Comparison of ENCODE assay signal across 11 cellular contexts in the genomic region with DNA sequence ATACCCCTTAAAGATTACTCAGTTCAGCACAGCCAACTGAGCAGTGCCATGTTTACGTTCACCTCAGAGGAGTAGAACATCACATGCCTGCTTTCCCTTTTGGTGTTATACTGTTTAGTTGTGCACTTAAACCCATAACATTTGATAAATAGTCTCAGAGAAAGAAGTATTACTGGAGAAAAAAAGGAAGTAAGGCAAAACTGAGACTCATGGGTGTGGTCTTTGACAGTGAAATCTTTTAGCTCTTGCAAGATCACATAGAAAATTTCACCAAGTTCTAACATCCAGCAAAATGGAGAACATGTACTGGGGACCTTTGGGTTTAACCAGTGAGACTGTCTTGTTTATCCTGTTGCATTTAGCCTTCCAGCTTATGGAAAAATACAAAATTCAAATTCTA. TPM values are rescaled to one million over a fixed set of nuclear protein-coding genes. Genes with fewer than 3 reads are reported as not detected.
DNase-seq lines count a peak whose midpoint lies in the region; ATAC-seq and TF ChIP-seq lines count a peak whose summit lies in the region.
"Had no signal": no experiment of that assay in that cellular context is flagged by ENCODE, and none has a peak within 500 bp of the region (broad histone marks: within the 10 kb centered on the region; RNA-seq: fewer than 3 reads in every experiment).

No MANE protein-coding gene starts in this region.

- ATAC-seq in upper lobe of right lung, result peak; percentile 59
- ATAC-seq in HG02678 (IDR thresholded peaks at IDR 0.05; ENCODE audit: unreplicated experiment), result no peak
- no peak for ATAC-seq in GM19035 (IDR thresholded peaks at IDR 0.05; ENCODE audit: unreplicated experiment)

- TF ChIP-seq CTCF in KMS-11 (conservative IDR thresholded peaks at IDR 0.05; ENCODE audit: low read depth, low read length), result no peak
- TF ChIP-seq CTCF in upper lobe of right lung (IDR thresholded peaks at IDR 0.05), result no peak

- CTCF ChIA-PET in activated naive CD4-positive, alpha-beta T cell treated with anti-CD3 and anti-CD28 coated beads, Interleukin-2, amount 10 ng/mL, durations not matched to agents 7 days and 5 days (lab: Charles Lee), result no interaction called here

- H3K79me2 ChIP-seq in KMS-11 (ENCODE audit: insufficient read depth, low read depth), result peaks cover 44% of the 10 kb centered on the region; the same call in 1 of the 2 replicates

- H3K36me3 ChIP-seq in KMS-11 (ENCODE audit: insufficient read depth) (no peaks in the 10 kb centered on the region; the same call in 1 of the 2 replicates), adipocyte (ENCODE audit: control insufficient read depth, insufficient read depth, low read length, severe bottlenecking) (peaks cover 15% of the 10 kb centered on the region), upper lobe of right lung (peaks cover 15% of the 10 kb centered on the region)

- no peaks in the 10 kb centered on the region for H3K9me3 ChIP-seq in adipocyte (ENCODE audit: control insufficient read depth, low read length)
- H3K9me3 ChIP-seq in upper lobe of right lung, result no peaks in the 10 kb centered on the region
- H3K9me3 ChIP-seq: thyroid gland had no signal

- H3K27me3 ChIP-seq in KMS-11 (ENCODE audit: insufficient read depth, low read depth) (no peaks in the 10 kb centered on the region), adipocyte (replicated peaks; ENCODE audit: control insufficient read depth, insufficient read depth, low read length) (no peaks in the 10 kb centered on the region), upper lobe of right lung (no peaks in the 10 kb centered on the region)
- H3K27me3 ChIP-seq: thyroid gland had no signal

- no peaks in the 10 kb centered on the region for H4K20me1 ChIP-seq in KMS-11 (ENCODE audit: insufficient read depth)

- H3K27ac Mint-ChIP-seq in activated naive CD4-positive, alpha-beta T cell treated with anti-CD3 and anti-CD28 coated beads, Interleukin-2, amount 10 ng/mL, durations not matched to agents 7 days and 5 days, result peak overlapping the region; percentile 87

- intact Hi-C loops in upper lobe of right lung (cut with DNase I), result no loop called here

- H3K4me2 ChIP-seq in KMS-11, result peak overlapping the region; percentile 59

- H3K9me3 Mint-ChIP-seq in activated naive CD4-positive, alpha-beta T cell treated with anti-CD3 and anti-CD28 coated beads, Interleukin-2, amount 10 ng/mL, durations not matched to agents 7 days and 5 days, result peaks cover 2% of the 10 kb centered on the region

- DNase-seq in activated naive CD4-positive, alpha-beta T cell treated with anti-CD3 and anti-CD28 coated beads, Interleukin-2, amount 10 ng/mL, durations not matched to agents 7 days and 5 days, result no peak
- no peak for DNase-seq in activated naive CD4-positive, alpha-beta T cell (lab: John Stamatoyannopoulos, UW)
- DNase-seq in adipocyte (ENCODE audit: low read depth) (peak; percentile 43), upper lobe of right lung (no peak), superior temporal gyrus (ENCODE audit: extremely low spot score) (no peak)
- DNase-seq: head of caudate nucleus, NCI-H446 treated with DMSO at 0.1 percent for 48 hours, thyroid gland had no signal

- H3K9ac ChIP-seq in KMS-11 (peak overlapping the region; percentile 73; the same call in 1 of the 2 replicates), adipocyte (ENCODE audit: low read length) (peak overlapping the region; percentile 59)

- H3K4me3 Mint-ChIP-seq in activated naive CD4-positive, alpha-beta T cell treated with anti-CD3 and anti-CD28 coated beads, Interleukin-2, amount 10 ng/mL, durations not matched to agents 7 days and 5 days, result no peak overlapping the region

- H3K4me1 Mint-ChIP-seq in activated naive CD4-positive, alpha-beta T cell treated with anti-CD3 and anti-CD28 coated beads, Interleukin-2, amount 10 ng/mL, durations not matched to agents 7 days and 5 days, result peaks cover 82% of the 10 kb centered on the region

- peaks cover 64% of the 10 kb centered on the region for H3K36me3 Mint-ChIP-seq in activated naive CD4-positive, alpha-beta T cell treated with anti-CD3 and anti-CD28 coated beads, Interleukin-2, amount 10 ng/mL, durations not matched to agents 7 days and 5 days

- no peak overlapping the region for H3K4me3 ChIP-seq in KMS-11 (IDR thresholded peaks at IDR 0.05; ENCODE audit: insufficient read depth, low read depth, low read length)
- H3K4me3 ChIP-seq in adipocyte (ENCODE audit: low read length), result peak overlapping the region; percentile 68
- H3K4me3 ChIP-seq in upper lobe of right lung, result no peak overlapping the region
- H3K4me3 ChIP-seq: thyroid gland had no signal

- peak overlapping the region; percentile 96 for H3K27ac ChIP-seq in KMS-11
- H3K27ac ChIP-seq in upper lobe of right lung, result peak overlapping the region; percentile 53
- H3K27ac ChIP-seq: thyroid gland had no signal

- H2AFZ ChIP-seq in KMS-11 (ENCODE audit: low read depth), result no peak overlapping the region

- no peaks in the 10 kb centered on the region for H3K27me3 Mint-ChIP-seq in activated naive CD4-positive, alpha-beta T cell treated with anti-CD3 and anti-CD28 coated beads, Interleukin-2, amount 10 ng/mL, durations not matched to agents 7 days and 5 days

- H3K4me1 ChIP-seq in KMS-11 (ENCODE audit: low read depth, poor library complexity, severe bottlenecking), result peaks cover 82% of the 10 kb centered on the region
- peaks cover 62% of the 10 kb centered on the region for H3K4me1 ChIP-seq in adipocyte (ENCODE audit: control insufficient read depth, insufficient read depth, low read length)
- peaks cover 80% of the 10 kb centered on the region for H3K4me1 ChIP-seq in upper lobe of right lung

RNA-seq across cellular contexts. Expression of gene TANK, which starts 5.6 kb away (rescaled TPM):
- total RNA-seq in upper lobe of right lung, result 79.6 TPM
